Comparison of ENCODE assay signal across 1 cellular context in the genomic region with DNA sequence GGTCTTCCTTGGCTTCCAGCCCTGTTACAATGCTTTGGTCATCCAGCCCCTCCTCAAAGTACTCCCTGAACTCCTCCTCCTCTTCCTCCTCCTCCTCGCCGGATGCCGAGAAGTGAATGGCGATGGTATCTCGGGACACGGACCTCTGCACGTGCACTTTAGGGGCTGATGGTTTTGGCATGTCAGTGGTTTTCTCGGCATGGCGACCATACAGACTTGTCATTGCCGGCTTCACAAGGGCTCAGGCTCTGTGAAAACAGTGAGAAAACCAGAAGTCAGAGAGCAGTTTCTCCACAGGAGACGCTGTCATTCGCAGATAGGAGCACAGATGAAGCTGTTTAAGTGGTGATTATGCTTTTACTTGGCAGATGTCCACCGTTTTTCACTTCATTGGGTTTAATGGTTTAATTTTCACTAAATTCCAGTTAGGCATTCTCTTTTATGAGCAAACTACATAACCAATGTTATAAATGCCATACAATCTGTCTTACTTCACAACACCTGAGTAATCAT.
TF ChIP-seq lines count a peak whose summit lies in the region.

No MANE protein-coding gene starts in this region.

TF ChIP-seq in K562, 482 proteins besides CTCF, POLR2A, EP300 and RAD21 (continued from another document and continues in another):
- TF ChIP-seq, protein P1, sequence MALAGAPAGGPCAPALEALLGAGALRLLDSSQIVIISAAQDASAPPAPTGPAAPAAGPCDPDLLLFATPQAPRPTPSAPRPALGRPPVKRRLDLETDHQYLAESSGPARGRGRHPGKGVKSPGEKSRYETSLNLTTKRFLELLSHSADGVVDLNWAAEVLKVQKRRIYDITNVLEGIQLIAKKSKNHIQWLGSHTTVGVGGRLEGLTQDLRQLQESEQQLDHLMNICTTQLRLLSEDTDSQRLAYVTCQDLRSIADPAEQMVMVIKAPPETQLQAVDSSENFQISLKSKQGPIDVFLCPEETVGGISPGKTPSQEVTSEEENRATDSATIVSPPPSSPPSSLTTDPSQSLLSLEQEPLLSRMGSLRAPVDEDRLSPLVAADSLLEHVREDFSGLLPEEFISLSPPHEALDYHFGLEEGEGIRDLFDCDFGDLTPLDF (CRISPR knock-in tag; IDR thresholded peaks at IDR 0.05), result no peak
- TF ChIP-seq ZNF23 (CRISPR knock-in tag; IDR thresholded peaks at IDR 0.05) (no peak), SMARCE1 (IDR thresholded peaks at IDR 0.05) (peak; percentile 73; the same call in 1 of the 2 replicates), ETV5 (CRISPR knock-in tag; IDR thresholded peaks at IDR 0.05; ENCODE audit: low read depth) (no peak), CBFA2T2 (conservative IDR thresholded peaks at IDR 0.05) (peak; percentile 85), ZSCAN32 (CRISPR knock-in tag; IDR thresholded peaks at IDR 0.05) (no peak), ARNT (IDR thresholded peaks at IDR 0.05) (peak in 1 of 2 experiments; percentile 47; a peak in 1 of 4 replicates), ZNF444 (CRISPR knock-in tag; IDR thresholded peaks at IDR 0.05) (no peak), CREBBP (IDR thresholded peaks at IDR 0.05; ENCODE audit: low read depth, low read length) (no peak), RBM39 (optimal IDR thresholded peaks at IDR 0.05; ENCODE audit: low read depth, low read length) (peak; percentile 22), ELF1 (tag; IDR thresholded peaks at IDR 0.05) (no peak), SIRT6 (IDR thresholded peaks at IDR 0.05; ENCODE audit: low read depth, low read length) (no peak), BCL6 (CRISPR knock-in tag; IDR thresholded peaks at IDR 0.05) (no peak), NR2C2 (CRISPR knock-in tag; IDR thresholded peaks at IDR 0.05) (no peak), NR2C2 (tag; IDR thresholded peaks at IDR 0.05) (no peak), NFXL1 (CRISPR knock-in tag; IDR thresholded peaks at IDR 0.05) (no peak), ZNF384 (IDR thresholded peaks at IDR 0.05; ENCODE audit: low read depth, low read length) (no peak), JUN (IDR thresholded peaks at IDR 0.05; ENCODE audit: borderline replicate concordance, low read depth, low read length) (peak; percentile 18; the same call in 1 of the 2 replicates), JUN (CRISPR knock-in tag; IDR thresholded peaks at IDR 0.05; ENCODE audit: borderline replicate concordance) (no peak), IRF2 (CRISPR knock-in tag; IDR thresholded peaks at IDR 0.05) (no peak), PHF8 (IDR thresholded peaks at IDR 0.05; ENCODE audit: borderline replicate concordance, low read length) (no peak), GATAD2A (IDR thresholded peaks at IDR 0.05) (no peak), ZNF165 (CRISPR knock-in tag; IDR thresholded peaks at IDR 0.05; ENCODE audit: borderline replicate concordance) (no peak), POLR2AphosphoS5 (IDR thresholded peaks at IDR 0.05; ENCODE audit: control insufficient read depth, insufficient read depth, low read depth, low read length) (peak; percentile 92), ZNF12 (CRISPR knock-in tag; IDR thresholded peaks at IDR 0.05) (no peak), FOXK2 (conservative IDR thresholded peaks at IDR 0.05 in 1 of 2, IDR thresholded peaks at IDR 0.05 in 1 of 2; ENCODE audit: low read depth in 2 of 2) (peak in 1 of 2 experiments; percentile 43; a peak in 2 of 4 replicates), PPARD (CRISPR knock-in tag; IDR thresholded peaks at IDR 0.05) (no peak), JUND (IDR thresholded peaks at IDR 0.05; ENCODE audit: borderline replicate concordance, low read depth, low read length) (0 out of 2 replicates have a peak, but pooled peaks have one; percentile 11), JUND (tag; IDR thresholded peaks at IDR 0.05; ENCODE audit: borderline replicate concordance, low read depth, low read length) (peak; percentile 26; the same call in 1 of the 3 replicates), ZNF197 (CRISPR knock-in tag; IDR thresholded peaks at IDR 0.05; ENCODE audit: low read depth) (no peak), RNF2 (IDR thresholded peaks at IDR 0.05) (peak; percentile 15; the same call in 1 of the 2 replicates), SRSF7 (optimal IDR thresholded peaks at IDR 0.05; ENCODE audit: low read depth, low read length) (no peak)
- TF ChIP-seq, protein P2, sequence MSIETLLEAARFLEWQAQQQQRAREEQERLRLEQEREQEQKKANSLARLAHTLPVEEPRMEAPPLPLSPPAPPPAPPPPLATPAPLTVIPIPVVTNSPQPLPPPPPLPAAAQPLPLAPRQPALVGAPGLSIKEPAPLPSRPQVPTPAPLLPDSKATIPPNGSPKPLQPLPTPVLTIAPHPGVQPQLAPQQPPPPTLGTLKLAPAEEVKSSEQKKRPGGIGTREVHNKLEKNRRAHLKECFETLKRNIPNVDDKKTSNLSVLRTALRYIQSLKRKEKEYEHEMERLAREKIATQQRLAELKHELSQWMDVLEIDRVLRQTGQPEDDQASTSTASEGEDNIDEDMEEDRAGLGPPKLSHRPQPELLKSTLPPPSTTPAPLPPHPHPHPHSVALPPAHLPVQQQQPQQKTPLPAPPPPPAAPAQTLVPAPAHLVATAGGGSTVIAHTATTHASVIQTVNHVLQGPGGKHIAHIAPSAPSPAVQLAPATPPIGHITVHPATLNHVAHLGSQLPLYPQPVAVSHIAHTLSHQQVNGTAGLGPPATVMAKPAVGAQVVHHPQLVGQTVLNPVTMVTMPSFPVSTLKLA (conservative IDR thresholded peaks at IDR 0.05), result peak; percentile 85 to 94
- TF ChIP-seq, protein P3, sequence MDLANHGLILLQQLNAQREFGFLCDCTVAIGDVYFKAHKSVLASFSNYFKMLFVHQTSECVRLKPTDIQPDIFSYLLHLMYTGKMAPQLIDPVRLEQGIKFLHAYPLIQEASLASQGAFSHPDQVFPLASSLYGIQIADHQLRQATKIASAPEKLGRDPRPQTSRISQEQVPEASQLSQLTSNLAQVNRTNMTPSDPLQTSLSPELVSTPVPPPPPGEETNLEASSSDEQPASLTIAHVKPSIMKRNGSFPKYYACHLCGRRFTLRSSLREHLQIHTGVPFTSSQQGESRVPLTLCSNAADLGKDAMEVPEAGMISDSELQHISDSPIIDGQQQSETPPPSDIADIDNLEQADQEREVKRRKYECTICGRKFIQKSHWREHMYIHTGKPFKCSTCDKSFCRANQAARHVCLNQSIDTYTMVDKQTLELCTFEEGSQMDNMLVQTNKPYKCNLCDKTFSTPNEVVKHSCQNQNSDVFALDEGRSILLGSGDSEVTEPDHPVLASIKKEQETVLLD (IDR thresholded peaks at IDR 0.05), result peak; percentile 66; the same call in 1 of the 2 replicates
- TF ChIP-seq, protein P4, sequence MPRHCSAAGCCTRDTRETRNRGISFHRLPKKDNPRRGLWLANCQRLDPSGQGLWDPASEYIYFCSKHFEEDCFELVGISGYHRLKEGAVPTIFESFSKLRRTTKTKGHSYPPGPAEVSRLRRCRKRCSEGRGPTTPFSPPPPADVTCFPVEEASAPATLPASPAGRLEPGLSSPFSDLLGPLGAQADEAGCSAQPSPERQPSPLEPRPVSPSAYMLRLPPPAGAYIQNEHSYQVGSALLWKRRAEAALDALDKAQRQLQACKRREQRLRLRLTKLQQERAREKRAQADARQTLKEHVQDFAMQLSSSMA (CRISPR knock-in tag; IDR thresholded peaks at IDR 0.05), result no peak
- TF ChIP-seq, protein P5, sequence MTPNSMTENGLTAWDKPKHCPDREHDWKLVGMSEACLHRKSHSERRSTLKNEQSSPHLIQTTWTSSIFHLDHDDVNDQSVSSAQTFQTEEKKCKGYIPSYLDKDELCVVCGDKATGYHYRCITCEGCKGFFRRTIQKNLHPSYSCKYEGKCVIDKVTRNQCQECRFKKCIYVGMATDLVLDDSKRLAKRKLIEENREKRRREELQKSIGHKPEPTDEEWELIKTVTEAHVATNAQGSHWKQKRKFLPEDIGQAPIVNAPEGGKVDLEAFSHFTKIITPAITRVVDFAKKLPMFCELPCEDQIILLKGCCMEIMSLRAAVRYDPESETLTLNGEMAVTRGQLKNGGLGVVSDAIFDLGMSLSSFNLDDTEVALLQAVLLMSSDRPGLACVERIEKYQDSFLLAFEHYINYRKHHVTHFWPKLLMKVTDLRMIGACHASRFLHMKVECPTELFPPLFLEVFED (CRISPR knock-in tag; conservative IDR thresholded peaks at IDR 0.05), result no peak
- TF ChIP-seq, protein P6, sequence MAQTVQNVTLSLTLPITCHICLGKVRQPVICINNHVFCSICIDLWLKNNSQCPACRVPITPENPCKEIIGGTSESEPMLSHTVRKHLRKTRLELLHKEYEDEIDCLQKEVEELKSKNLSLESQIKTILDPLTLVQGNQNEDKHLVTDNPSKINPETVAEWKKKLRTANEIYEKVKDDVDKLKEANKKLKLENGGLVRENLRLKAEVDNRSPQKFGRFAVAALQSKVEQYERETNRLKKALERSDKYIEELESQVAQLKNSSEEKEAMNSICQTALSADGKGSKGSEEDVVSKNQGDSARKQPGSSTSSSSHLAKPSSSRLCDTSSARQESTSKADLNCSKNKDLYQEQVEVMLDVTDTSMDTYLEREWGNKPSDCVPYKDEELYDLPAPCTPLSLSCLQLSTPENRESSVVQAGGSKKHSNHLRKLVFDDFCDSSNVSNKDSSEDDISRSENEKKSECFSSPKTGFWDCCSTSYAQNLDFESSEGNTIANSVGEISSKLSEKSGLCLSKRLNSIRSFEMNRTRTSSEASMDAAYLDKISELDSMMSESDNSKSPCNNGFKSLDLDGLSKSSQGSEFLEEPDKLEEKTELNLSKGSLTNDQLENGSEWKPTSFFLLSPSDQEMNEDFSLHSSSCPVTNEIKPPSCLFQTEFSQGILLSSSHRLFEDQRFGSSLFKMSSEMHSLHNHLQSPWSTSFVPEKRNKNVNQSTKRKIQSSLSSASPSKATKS (CRISPR knock-in tag; IDR thresholded peaks at IDR 0.05), result no peak
- TF ChIP-seq, protein P7, sequence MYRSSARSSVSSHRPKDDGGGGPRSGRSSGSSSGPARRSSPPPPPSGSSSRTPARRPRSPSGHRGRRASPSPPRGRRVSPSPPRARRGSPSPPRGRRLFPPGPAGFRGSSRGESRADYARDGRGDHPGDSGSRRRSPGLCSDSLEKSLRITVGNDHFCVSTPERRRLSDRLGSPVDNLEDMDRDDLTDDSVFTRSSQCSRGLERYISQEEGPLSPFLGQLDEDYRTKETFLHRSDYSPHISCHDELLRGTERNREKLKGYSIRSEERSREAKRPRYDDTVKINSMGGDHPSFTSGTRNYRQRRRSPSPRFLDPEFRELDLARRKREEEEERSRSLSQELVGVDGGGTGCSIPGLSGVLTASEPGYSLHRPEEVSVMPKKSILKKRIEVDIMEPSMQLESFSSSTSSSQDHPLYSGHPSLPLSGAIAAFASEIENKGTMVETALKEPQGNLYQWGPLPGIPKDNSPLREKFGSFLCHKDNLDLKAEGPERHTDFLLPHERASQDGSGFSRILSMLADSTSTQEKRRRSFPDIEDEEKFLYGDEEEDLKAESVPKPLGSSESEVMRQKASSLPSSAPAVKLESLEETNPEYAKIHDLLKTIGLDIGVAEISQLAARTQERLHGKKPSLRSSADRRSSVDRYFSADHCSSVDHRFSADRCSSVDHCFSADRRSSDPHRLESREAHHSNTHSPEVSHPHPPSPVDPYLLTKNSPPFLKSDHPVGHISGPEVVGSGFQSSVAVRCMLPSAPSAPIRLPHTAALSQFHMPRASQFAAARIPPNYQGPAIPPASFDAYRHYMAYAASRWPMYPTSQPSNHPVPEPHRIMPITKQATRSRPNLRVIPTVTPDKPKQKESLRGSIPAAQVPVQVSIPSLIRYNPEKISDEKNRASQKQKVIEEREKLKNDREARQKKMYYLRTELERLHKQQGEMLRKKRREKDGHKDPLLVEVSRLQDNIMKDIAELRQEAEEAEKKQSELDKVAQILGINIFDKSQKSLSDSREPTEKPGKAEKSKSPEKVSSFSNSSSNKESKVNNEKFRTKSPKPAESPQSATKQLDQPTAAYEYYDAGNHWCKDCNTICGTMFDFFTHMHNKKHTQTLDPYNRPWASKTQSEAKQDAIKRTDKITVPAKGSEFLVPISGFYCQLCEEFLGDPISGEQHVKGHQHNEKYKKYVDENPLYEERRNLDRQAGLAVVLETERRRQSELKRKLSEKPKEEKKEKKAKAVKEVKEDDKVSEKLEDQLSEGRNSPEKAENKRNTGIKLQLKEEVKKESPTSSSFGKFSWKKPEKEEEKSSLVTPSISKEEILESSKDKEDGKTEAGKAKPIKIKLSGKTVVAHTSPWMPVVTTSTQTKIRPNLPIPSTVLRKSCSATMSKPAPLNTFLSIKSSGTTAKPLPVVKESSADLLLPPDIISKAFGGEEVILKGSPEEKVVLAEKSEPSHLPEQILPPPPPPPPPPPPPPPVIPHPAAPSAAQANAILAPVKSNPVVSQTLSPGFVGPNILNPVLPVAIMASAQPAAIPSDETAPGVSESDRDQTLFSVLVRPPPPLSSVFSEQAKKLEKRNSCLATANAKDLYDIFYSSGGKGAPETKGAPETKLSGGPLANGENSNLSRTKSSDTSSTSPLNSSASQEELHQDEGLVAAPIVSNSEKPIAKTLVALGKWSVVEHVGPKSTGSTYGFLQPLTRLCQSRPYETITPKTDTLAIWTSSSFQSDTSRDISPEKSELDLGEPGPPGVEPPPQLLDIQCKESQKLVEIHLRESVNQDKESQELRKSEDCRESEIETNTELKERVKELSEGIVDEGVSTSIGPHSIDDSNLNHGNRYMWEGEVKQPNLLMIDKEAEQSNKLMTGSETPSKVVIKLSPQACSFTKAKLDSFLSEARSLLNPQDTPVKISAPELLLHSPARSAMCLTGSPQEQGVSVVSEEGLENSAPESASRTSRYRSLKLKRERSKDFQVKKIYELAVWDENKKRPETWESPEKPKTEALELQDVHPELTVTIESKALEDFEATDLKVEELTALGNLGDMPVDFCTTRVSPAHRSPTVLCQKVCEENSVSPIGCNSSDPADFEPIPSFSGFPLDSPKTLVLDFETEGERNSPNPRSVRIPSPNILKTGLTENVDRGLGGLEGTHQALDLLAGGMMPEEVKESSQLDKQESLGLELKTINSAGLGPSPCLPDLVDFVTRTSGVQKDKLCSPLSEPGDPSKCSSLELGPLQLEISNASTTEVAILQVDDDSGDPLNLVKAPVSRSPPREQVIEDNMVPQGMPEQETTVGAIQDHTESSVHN (IDR thresholded peaks at IDR 0.05; ENCODE audit: borderline replicate concordance in 1 of 2, low read depth in 1 of 2), result no peak
- TF ChIP-seq, protein P8, sequence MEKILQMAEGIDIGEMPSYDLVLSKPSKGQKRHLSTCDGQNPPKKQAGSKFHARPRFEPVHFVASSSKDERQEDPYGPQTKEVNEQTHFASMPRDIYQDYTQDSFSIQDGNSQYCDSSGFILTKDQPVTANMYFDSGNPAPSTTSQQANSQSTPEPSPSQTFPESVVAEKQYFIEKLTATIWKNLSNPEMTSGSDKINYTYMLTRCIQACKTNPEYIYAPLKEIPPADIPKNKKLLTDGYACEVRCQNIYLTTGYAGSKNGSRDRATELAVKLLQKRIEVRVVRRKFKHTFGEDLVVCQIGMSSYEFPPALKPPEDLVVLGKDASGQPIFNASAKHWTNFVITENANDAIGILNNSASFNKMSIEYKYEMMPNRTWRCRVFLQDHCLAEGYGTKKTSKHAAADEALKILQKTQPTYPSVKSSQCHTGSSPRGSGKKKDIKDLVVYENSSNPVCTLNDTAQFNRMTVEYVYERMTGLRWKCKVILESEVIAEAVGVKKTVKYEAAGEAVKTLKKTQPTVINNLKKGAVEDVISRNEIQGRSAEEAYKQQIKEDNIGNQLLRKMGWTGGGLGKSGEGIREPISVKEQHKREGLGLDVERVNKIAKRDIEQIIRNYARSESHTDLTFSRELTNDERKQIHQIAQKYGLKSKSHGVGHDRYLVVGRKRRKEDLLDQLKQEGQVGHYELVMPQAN (IDR thresholded peaks at IDR 0.05; ENCODE audit: borderline replicate concordance), result peak; percentile 27; the same call in 1 of the 2 replicates
- TF ChIP-seq, protein P9, sequence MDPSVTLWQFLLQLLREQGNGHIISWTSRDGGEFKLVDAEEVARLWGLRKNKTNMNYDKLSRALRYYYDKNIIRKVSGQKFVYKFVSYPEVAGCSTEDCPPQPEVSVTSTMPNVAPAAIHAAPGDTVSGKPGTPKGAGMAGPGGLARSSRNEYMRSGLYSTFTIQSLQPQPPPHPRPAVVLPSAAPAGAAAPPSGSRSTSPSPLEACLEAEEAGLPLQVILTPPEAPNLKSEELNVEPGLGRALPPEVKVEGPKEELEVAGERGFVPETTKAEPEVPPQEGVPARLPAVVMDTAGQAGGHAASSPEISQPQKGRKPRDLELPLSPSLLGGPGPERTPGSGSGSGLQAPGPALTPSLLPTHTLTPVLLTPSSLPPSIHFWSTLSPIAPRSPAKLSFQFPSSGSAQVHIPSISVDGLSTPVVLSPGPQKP (CRISPR knock-in tag; IDR thresholded peaks at IDR 0.05), result no peak
